ENCODE assay signal across 1 cellular context in the genomic region with DNA sequence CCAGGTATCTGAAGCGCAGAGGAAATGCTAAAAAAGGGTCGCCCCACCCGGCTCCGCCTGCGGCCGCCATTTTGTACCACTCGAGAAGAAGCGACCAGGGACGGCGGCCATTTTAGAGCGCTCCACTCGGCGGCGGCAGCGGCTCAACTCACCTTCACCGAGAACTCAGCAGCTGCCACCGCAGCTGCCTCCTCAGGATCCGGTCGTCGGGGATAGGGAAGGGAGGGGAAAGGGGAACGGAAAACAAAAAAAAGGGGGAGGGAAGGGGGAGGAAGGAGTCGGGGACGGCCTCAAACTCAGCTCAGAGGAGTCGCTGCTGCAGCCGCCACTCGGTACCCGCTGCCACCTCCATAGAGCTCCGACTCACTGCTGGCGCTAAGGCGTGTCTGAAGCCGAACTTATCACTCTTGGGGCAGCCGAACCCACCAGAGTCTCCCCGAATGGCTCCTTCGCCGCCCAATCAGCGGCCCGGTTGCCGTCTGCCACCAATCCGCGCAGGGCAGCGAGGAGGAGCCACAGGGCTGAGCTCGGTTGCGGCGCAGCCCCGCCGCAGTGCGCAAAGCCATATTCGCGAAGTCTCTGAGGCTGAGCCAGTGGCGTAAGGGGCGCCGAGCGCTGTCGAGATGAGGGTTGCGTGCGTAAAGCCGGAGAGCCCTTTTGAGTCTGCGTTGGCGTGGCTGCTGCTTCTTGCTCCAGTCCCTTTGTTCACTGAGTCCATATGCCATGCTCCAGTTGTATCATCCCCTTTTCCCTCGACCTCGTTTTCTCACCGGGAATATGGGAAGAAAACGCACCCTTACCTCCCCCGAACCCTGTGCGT.
TF ChIP-seq lines count a peak whose summit lies in the region.

TSS of gene EIF4G2 (minus strand) at position 374 of the 820 bp plus-strand sequence.

TF ChIP-seq in H1, 55 proteins besides CTCF, POLR2A, EP300 and RAD21:
- TF ChIP-seq GTF2F1 (IDR thresholded peaks at IDR 0.05; ENCODE audit: borderline replicate concordance, low read depth, low read length) = peak; percentile 84
- TF ChIP-seq HDAC2 (IDR thresholded peaks at IDR 0.05; ENCODE audit: borderline replicate concordance in 1 of 2, low read depth in 2 of 2, low read length in 2 of 2) = no peak
- no peak for TF ChIP-seq CBX8 (IDR thresholded peaks at IDR 0.05; ENCODE audit: borderline replicate concordance, low read depth, low read length)
- TF ChIP-seq CHD7 (IDR thresholded peaks at IDR 0.05; ENCODE audit: insufficient replicate concordance, low read length) = no peak
- TF ChIP-seq E2F6 (IDR thresholded peaks at IDR 0.05) = no peak
- TF ChIP-seq, protein P1, sequence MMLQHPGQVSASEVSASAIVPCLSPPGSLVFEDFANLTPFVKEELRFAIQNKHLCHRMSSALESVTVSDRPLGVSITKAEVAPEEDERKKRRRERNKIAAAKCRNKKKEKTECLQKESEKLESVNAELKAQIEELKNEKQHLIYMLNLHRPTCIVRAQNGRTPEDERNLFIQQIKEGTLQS (IDR thresholded peaks at IDR 0.05; ENCODE audit: insufficient read depth, low read depth, low read length) = no peak
- peak; percentile 85 for TF ChIP-seq KDM5A (IDR thresholded peaks at IDR 0.05; ENCODE audit: low read length)
- TF ChIP-seq CTBP2 (IDR thresholded peaks at IDR 0.05; ENCODE audit: borderline replicate concordance, insufficient read depth, insufficient read length, low read length) = no peak
- peak; percentile 99 for TF ChIP-seq TAF1 (IDR thresholded peaks at IDR 0.05; ENCODE audit: low read depth, low read length)
- TF ChIP-seq CHD2 (IDR thresholded peaks at IDR 0.05; ENCODE audit: low read length) = no peak; the same call in none of the 2 replicates
- peak; percentile 85 for TF ChIP-seq PHF8 (conservative IDR thresholded peaks at IDR 0.05; ENCODE audit: low read depth, low read length)
- no peak for TF ChIP-seq KDM4A (IDR thresholded peaks at IDR 0.05; ENCODE audit: low read depth, low read length, severe bottlenecking)
- 0 out of 2 replicates have a peak, but pooled peaks have one; percentile 6 for TF ChIP-seq TCF12 (IDR thresholded peaks at IDR 0.05; ENCODE audit: low read depth, low read length)
- peak; percentile 97 for TF ChIP-seq TBP (IDR thresholded peaks at IDR 0.05; ENCODE audit: low read depth, low read length)
- TF ChIP-seq RBBP5 (IDR thresholded peaks at IDR 0.05; ENCODE audit: borderline replicate concordance, low read depth, low read length) = 0 out of 2 replicates have a peak, but pooled peaks have one; percentile 43
- TF ChIP-seq MAFK (IDR thresholded peaks at IDR 0.05; ENCODE audit: low read depth, low read length) = no peak
- TF ChIP-seq GABPA (IDR thresholded peaks at IDR 0.05; ENCODE audit: borderline replicate concordance, insufficient read depth, low read length) = no peak
- no peak for TF ChIP-seq CHD1 (IDR thresholded peaks at IDR 0.05; ENCODE audit: low read depth, low read length)
- no peak for TF ChIP-seq BRCA1 (IDR thresholded peaks at IDR 0.05; ENCODE audit: low read depth, low read length)
- TF ChIP-seq RXRA (IDR thresholded peaks at IDR 0.05; ENCODE audit: insufficient read depth, low read depth, low read length) = no peak
- TF ChIP-seq RFX5 (IDR thresholded peaks at IDR 0.05; ENCODE audit: borderline replicate concordance, low read depth, low read length) = no peak
- peak; percentile 43; the same call in 1 of the 2 replicates for TF ChIP-seq SP1 (IDR thresholded peaks at IDR 0.05; ENCODE audit: low read depth, low read length)
- TF ChIP-seq RNF2 (IDR thresholded peaks at IDR 0.05; ENCODE audit: borderline replicate concordance, low read depth, low read length, missing control alignments, poor library complexity, severe bottlenecking) = no peak
- no peak for TF ChIP-seq BACH1 (IDR thresholded peaks at IDR 0.05; ENCODE audit: low read length)
- TF ChIP-seq KDM1A (IDR thresholded peaks at IDR 0.05; ENCODE audit: borderline replicate concordance, low read length) = no peak
- TF ChIP-seq EZH2 (IDR thresholded peaks at IDR 0.05; ENCODE audit: low read depth, low read length, severe bottlenecking) = no peak
- TF ChIP-seq TAF7 (optimal IDR thresholded peaks at IDR 0.05; ENCODE audit: borderline replicate concordance, low read depth, low read length) = peak; percentile 94
- no peak for TF ChIP-seq USF2 (IDR thresholded peaks at IDR 0.05; ENCODE audit: low read length)
- no peak for TF ChIP-seq JUND (IDR thresholded peaks at IDR 0.05; ENCODE audit: low read length)
- TF ChIP-seq SRF (IDR thresholded peaks at IDR 0.05; ENCODE audit: low read depth, low read length) = no peak
- no peak for TF ChIP-seq BCL11A (IDR thresholded peaks at IDR 0.05; ENCODE audit: low read depth in 2 of 2, low read length in 2 of 2)
- peak; percentile 51; the same call in 1 of the 2 replicates for TF ChIP-seq SP4 (IDR thresholded peaks at IDR 0.05; ENCODE audit: low read length)
- no peak for TF ChIP-seq CBX5 (IDR thresholded peaks at IDR 0.05; ENCODE audit: low read depth, low read length)
- TF ChIP-seq POLR2AphosphoS5 (IDR thresholded peaks at IDR 0.05; ENCODE audit: low read depth, low read length) = peak; percentile 100
- TF ChIP-seq NANOG (IDR thresholded peaks at IDR 0.05; ENCODE audit: insufficient read depth, low read depth, low read length, poor library complexity, severe bottlenecking) = no peak
- TF ChIP-seq SAP30 (IDR thresholded peaks at IDR 0.05; ENCODE audit: insufficient read depth, insufficient replicate concordance, low read length) = no peak
- TF ChIP-seq HDAC6 (IDR thresholded peaks at IDR 0.05; ENCODE audit: low read depth, low read length) = no peak
- TF ChIP-seq TEAD4 (IDR thresholded peaks at IDR 0.05; ENCODE audit: low read depth, low read length) = 0 out of 2 replicates have a peak, but pooled peaks have one; percentile 41
- TF ChIP-seq ZNF274 (IDR thresholded peaks at IDR 0.05; ENCODE audit: borderline replicate concordance, extremely low read depth, low read length) = no peak
- TF ChIP-seq SIRT6 (IDR thresholded peaks at IDR 0.05; ENCODE audit: low read length) = no peak
- no peak for TF ChIP-seq POU5F1 (IDR thresholded peaks at IDR 0.05; ENCODE audit: low read depth, low read length)
- TF ChIP-seq SP2 (IDR thresholded peaks at IDR 0.05; ENCODE audit: low read length) = peak; percentile 11; the same call in 1 of the 2 replicates
- peak; percentile 92 for TF ChIP-seq FOSL1 (IDR thresholded peaks at IDR 0.05; ENCODE audit: insufficient read depth, low read depth, low read length)
- TF ChIP-seq CREB1 (IDR thresholded peaks at IDR 0.05) = peak; percentile 47; the same call in 1 of the 2 replicates
- TF ChIP-seq SIX5 (IDR thresholded peaks at IDR 0.05; ENCODE audit: low read depth, low read length) = no peak
- TF ChIP-seq, protein P2, sequence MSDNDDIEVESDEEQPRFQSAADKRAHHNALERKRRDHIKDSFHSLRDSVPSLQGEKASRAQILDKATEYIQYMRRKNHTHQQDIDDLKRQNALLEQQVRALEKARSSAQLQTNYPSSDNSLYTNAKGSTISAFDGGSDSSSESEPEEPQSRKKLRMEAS (IDR thresholded peaks at IDR 0.05) = peak; percentile 71
- no peak for TF ChIP-seq CEBPB (IDR thresholded peaks at IDR 0.05; ENCODE audit: low read depth, low read length)
- TF ChIP-seq ASH2L (IDR thresholded peaks at IDR 0.05; ENCODE audit: low read length) = no peak
- TF ChIP-seq JUN (IDR thresholded peaks at IDR 0.05; ENCODE audit: low read depth, low read length) = no peak
- TF ChIP-seq YY1 (IDR thresholded peaks at IDR 0.05; ENCODE audit: low read depth, low read length) = peak; percentile 99
- no peak for TF ChIP-seq NRF1 (IDR thresholded peaks at IDR 0.05; ENCODE audit: low read depth, low read length)
- TF ChIP-seq SIN3A (conservative IDR thresholded peaks at IDR 0.05 in 1 of 2, IDR thresholded peaks at IDR 0.05 in 1 of 2; ENCODE audit: low read depth in 1 of 2, low read length in 2 of 2) = peak; percentile 51 to 60; a peak in 3 of 4 replicates
- TF ChIP-seq EGR1 (IDR thresholded peaks at IDR 0.05; ENCODE audit: borderline replicate concordance, low read depth, low read length) = no peak
- no peak for TF ChIP-seq SUZ12 (IDR thresholded peaks at IDR 0.05; ENCODE audit: low read length)
- TF ChIP-seq ATF2 (IDR thresholded peaks at IDR 0.05; ENCODE audit: low read length) = peak; percentile 92; the same call in 1 of the 2 replicates
TF ChIP-seq in H1: peak in this region for 19.
